Comparison of ENCODE assay signal across 1 cellular context in the genomic region with DNA sequence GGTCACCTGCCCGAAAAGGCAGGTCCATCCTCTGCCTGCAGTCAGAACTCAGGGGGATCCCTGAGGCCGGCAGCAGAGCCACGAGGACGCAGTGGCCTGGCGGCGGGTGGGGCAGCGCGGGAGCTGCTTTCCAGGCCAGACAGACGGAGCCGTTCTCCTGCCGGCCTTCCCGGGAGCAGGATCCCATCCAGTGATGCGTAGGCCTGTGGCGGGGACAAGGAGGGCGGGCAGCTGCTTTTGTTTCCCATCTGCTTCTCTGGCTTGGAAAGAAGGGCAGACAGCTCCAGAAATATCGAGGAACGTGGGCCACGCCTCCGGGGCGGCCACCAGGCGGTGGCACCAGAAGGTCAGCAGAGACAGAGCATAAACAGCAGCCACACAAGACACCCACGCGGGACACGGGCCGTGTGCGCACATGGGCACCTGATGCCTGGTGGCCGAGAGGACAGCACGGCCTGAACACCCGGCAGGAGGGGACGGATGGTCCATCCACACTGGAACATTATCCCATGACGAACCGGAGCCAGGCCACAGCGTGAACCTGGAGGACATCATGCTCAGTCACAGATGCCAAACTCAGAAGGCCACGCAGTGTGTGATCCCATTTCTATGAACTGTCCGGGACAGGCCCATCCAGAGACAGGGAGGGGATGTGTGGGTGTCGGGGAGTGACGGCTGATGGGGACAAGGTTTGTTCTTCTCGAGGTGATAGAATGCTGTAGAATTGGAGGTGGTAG.
TF ChIP-seq lines count a peak whose summit lies in the region.

No MANE protein-coding gene starts in this region.

TF ChIP-seq in H1, 55 proteins besides CTCF, POLR2A, EP300 and RAD21:
- TF ChIP-seq CREB1 (IDR thresholded peaks at IDR 0.05) (no peak), YY1 (IDR thresholded peaks at IDR 0.05; ENCODE audit: low read depth, low read length) (no peak)
